In the genomic region with DNA sequence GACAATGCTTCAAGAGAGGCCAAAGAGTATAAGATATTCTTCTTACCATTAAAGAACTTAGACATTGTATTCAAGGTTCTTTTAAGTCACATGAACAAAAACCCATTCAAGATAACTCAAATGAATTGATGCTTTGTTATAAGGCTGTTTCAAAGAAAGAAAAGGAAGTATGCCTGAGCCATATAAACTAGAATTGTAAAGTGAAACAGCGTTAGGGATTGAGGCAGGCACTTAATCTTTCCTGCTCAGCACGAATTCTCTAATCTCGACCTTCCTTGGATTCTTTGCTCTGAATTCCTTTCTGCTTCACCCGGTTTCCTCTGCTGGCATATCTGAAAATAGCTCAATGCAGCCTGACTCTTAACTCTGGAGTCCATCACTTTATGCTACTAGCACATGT, we compare ENCODE assay signal across 21 cellular contexts.
"Had no signal": no experiment of that assay in that cellular context is flagged by ENCODE, and none has a peak within 500 bp of the region (broad histone marks: within the 10 kb centered on the region; RNA-seq: fewer than 3 reads in every experiment).

No MANE protein-coding gene starts in this region.

- H3K9me3 ChIP-seq: neutrophil, psoas muscle, right lobe of liver, thoracic aorta had no signal

- FAIRE-seq: frontal cortex had no signal

- H3K4me1 ChIP-seq: heart left ventricle, psoas muscle, right lobe of liver, transverse colon had no signal

- H3K36me3 ChIP-seq: heart left ventricle, neutrophil, right lobe of liver, spleen, thoracic aorta, transverse colon had no signal

- DNase-seq: central memory CD4-positive, alpha-beta T cell; dorsolateral prefrontal cortex; effector memory CD4-positive, alpha-beta T cell; heart left ventricle; hippocampal formation; midbrain; psoas muscle; retina; right lobe of liver; spleen; stimulated activated CD4-positive, alpha-beta T cell treated with anti-CD3 and anti-CD28 coated beads, Interleukin-15, amount 100 ng/mL, for 24 hours; stimulated activated CD4-positive, alpha-beta T cell treated with anti-CD3 and anti-CD28 coated beads, Interleukin-1b, Interleukin-23, amount 100 ng/mL, for 48 hours; stimulated activated CD4-positive, alpha-beta T cell treated with anti-CD3 and anti-CD28 coated beads, Interleukin-4, amount 100 ng/mL, for 4 hours; stimulated activated naive B cell treated with anti-CD40 and anti-IgM and Interleukin-4, amounts not matched to agents 10 μg/mL and 1 μg/mL and 100 μg/mL, for 72 hours; stimulated activated naive CD8-positive, alpha-beta T cell treated with anti-CD3 and anti-CD28 coated beads, Interleukin-15, amount 100 ng/mL, for 72 hours; substantia nigra; transverse colon had no signal

- H3K27me3 ChIP-seq: heart left ventricle, neutrophil, right lobe of liver, spleen, transverse colon had no signal

- H3K4me3 ChIP-seq: coronary artery, dorsolateral prefrontal cortex, heart left ventricle, psoas muscle, right lobe of liver, spleen, thoracic aorta, transverse colon had no signal

- H3K27ac ChIP-seq: coronary artery, dorsolateral prefrontal cortex, heart left ventricle, neutrophil, psoas muscle, right lobe of liver, spleen, thoracic aorta, transverse colon had no signal
